ENCODE assay signal across 8 cellular contexts in genomic region chr17:1762233-1762905, GRCh38. TPM values are rescaled to one million over a fixed set of nuclear protein-coding genes. Genes with fewer than 3 reads are reported as not detected.
DNase-seq lines count a peak whose midpoint lies in the region; ATAC-seq and TF ChIP-seq lines count a peak whose summit lies in the region.

No MANE protein-coding gene starts in this region.

- TF ChIP-seq CTCF in fibroblast of villous mesenchyme (IDR thresholded peaks at IDR 0.05; ENCODE audit: insufficient read depth, low read depth, low read length) = no peak
- no peak for TF ChIP-seq CTCF in prostate gland (IDR thresholded peaks at IDR 0.05)
- TF ChIP-seq CTCF in GM13977 (IDR thresholded peaks at IDR 0.05; ENCODE audit: extremely low read depth, insufficient read depth, missing control alignments) = no peak

- no peaks in the 10 kb centered on the region for H3K27me3 ChIP-seq in prostate gland (replicated peaks; ENCODE audit: insufficient read depth)

- no peak for TF ChIP-seq POLR2A in prostate gland (IDR thresholded peaks at IDR 0.05)

- H3K27ac ChIP-seq in SK-N-MC (peak overlapping the region; percentile 92), prostate gland (peak overlapping the region; percentile 82 to 89)

- peak overlapping the region; percentile 72 for H3K4me3 ChIP-seq in SK-N-MC
- H3K4me3 ChIP-seq in fibroblast of villous mesenchyme (ENCODE audit: low read depth, low read length) = peak overlapping the region; percentile 94
- H3K4me3 ChIP-seq in prostate gland = peak overlapping the region; percentile 29 to 30

- no peaks in the 10 kb centered on the region for H3K4me1 ChIP-seq in prostate gland (replicated peaks)

- no peaks in the 10 kb centered on the region for H3K36me3 ChIP-seq in SK-N-MC (ENCODE audit: insufficient read depth, low read length)
- H3K36me3 ChIP-seq in prostate gland = no peaks in the 10 kb centered on the region

- intact Hi-C loops in prostate gland (cut with DNase I) = no loop called here

- in situ Hi-C loops in GM13977 (cut with MboI; ENCODE audit: low pct_unique_long_range_greater_than_20kb, low sequenced_read_pairs, unreplicated experiment) = no loop called here

- peak overlapping the region; percentile 75 for H3K9ac ChIP-seq in SK-N-MC (ENCODE audit: insufficient read length)

- WGBS in prostate gland = 36% methylated on average over 19 of the region's 21 CpGs

- no peak for ATAC-seq in GM19324 (IDR thresholded peaks at IDR 0.05; ENCODE audit: low FRiP score, unreplicated experiment)

- H3K9me3 ChIP-seq in SK-N-MC (ENCODE audit: low read depth, low read length) = no peaks in the 10 kb centered on the region
- H3K9me3 ChIP-seq in prostate gland = no peaks in the 10 kb centered on the region

- peak; percentile 72 for DNase-seq in COLO668 (lab: John Stamatoyannopoulos, UW; ENCODE audit: unreplicated experiment)
- no peak for DNase-seq in SK-N-MC (ENCODE audit: low read depth, low spot score)
- peak; percentile 62 for DNase-seq in fibroblast of villous mesenchyme (ENCODE audit: low read depth)
- no peak for DNase-seq in prostate gland (ENCODE audit: low spot score)
- no peak for DNase-seq in GM13977 (ENCODE audit: low spot score)
- no peak for DNase-seq in NCI-H187 (lab: John Stamatoyannopoulos, UW)
- DNase-seq in A172 (ENCODE audit: low spot score) = no peak

RNA-seq across cellular contexts. Expression of gene SERPINF1, which starts 0.5 kb away (rescaled TPM):
- total RNA-seq in fibroblast of villous mesenchyme (51.0 and 108 TPM in 2 replicates), prostate gland (1,000 to 10,000 TPM in 1 of 2 donors, 100 to 1,000 TPM in 1; 119 to 2,127 TPM)
- total RNA-seq in A172 (2014; rRNA removed; shearing (Covaris generic)) = 11.0 and 13.4 TPM in 2 replicates

RNA-seq across cellular contexts. Expression of gene SERPINF2, which starts 19.7 kb away (rescaled TPM):
- total RNA-seq in fibroblast of villous mesenchyme (0.43 TPM in 1 of 2 replicates, not detected in the other), prostate gland (10 to 100 TPM; 30.4 to 56.1 TPM)
- 0.64 and 1.9 TPM in 2 replicates for total RNA-seq in A172 (2014; rRNA removed; shearing (Covaris generic))

RNA-seq across cellular contexts. Expression of gene WDR81, which starts 37.9 kb away (rescaled TPM):
- 26.8 and 34.5 TPM in 2 replicates for total RNA-seq in fibroblast of villous mesenchyme
- 10 to 100 TPM; 39.2 to 72.9 TPM for total RNA-seq in prostate gland
- 22.2 and 25.5 TPM in 2 replicates for total RNA-seq in A172 (2014; rRNA removed; shearing (Covaris generic))

RNA-seq across cellular contexts. Expression of gene TLCD2, which starts 52.2 kb away (rescaled TPM):
- total RNA-seq in fibroblast of villous mesenchyme = 3.5 and 3.9 TPM in 2 replicates
- total RNA-seq in prostate gland = 1 to 10 TPM; 2.3 TPM
- total RNA-seq in A172 (2014; rRNA removed; shearing (Covaris generic)) = 0.45 and 0.50 TPM in 2 replicates

Comparison
In these comparisons a context has a peak if more than half of its experiments do, and no peak if none do; other contexts are left out.
1. DNase-seq: peak in COLO668 (single experiment) and fibroblast of villous mesenchyme (single experiment); none in SK-N-MC (single experiment), prostate gland (single experiment), GM13977 (single experiment), NCI-H187 (0 of 2) and A172 (single experiment).
2. H3K4me3 ChIP-seq: peak in every context shown above with its lines; median percentile 94 in fibroblast of villous mesenchyme; 72 in SK-N-MC; 30 in prostate gland.
3. RNA of gene SERPINF2, which starts 19.7 kb away (total RNA-seq): 30.4 to 56.1 TPM in prostate gland; 0.64 to 1.9 TPM in A172 and 0.43 TPM in fibroblast of villous mesenchyme; every median in the first group is over 10 times any median in the second.